In the genomic region with DNA sequence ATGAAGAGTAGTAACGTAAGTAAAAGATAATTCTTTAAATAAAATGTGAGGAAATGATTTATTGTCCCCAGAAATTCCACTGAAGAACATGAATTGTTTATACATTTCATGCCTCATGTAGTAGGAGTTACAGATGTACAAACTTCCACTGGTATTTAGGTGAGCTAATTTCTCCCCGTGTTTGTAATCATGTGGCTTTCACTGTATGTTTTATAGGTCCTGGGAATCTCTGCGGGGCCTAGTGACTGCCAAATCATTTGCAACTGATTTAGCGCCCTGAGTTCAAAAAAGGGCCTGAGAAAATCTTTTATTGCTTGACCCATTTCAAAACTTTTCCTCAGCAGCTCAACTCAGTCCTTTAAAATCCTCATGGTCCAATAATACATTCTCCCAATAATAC, we compare ENCODE assay signal across 22 cellular contexts. TPM values are rescaled to one million over a fixed set of nuclear protein-coding genes. Genes with fewer than 3 reads are reported as not detected.
"Had no signal": no experiment of that assay in that cellular context is flagged by ENCODE, and none has a peak within 500 bp of the region (broad histone marks: within the 10 kb centered on the region; RNA-seq: fewer than 3 reads in every experiment).

No MANE protein-coding gene starts in this region.

- H3K4me3 ChIP-seq: adrenal gland, hepatocyte, thyroid gland had no signal

- H3K27ac ChIP-seq: adrenal gland, hepatocyte, thyroid gland had no signal

- H3K9me3 Mint-ChIP-seq: activated T-cell treated with anti-CD3 and anti-CD28 coated beads, Interleukin-2, amount 50 U/mL, for 72 hours; natural killer cell treated with Interleukin-12 subunit alpha and Interleukin-12 subunit beta and Interleukin-15 and Interleukin-18, amount 100 ng/mL, for 72 hours; T-helper 1 cell treated with Interleukin-12 subunit alpha and Interleukin-12 subunit beta and Interleukin-4 antibody, amounts not matched to agents 30 μg/mL and 1 μg/mL, for 36 hours had no signal

- H3K9me3 ChIP-seq: adrenal gland, thyroid gland had no signal

- H2AFZ ChIP-seq: hepatocyte had no signal

- H3K36me3 Mint-ChIP-seq: natural killer cell treated with Interleukin-12 subunit alpha and Interleukin-12 subunit beta and Interleukin-15 and Interleukin-18, amount 100 ng/mL, for 72 hours had no signal

- H3K4me3 Mint-ChIP-seq: activated B cell treated with CpG ODN at 0.5 μM for 24 hours; T-helper 1 cell treated with Interleukin-12 subunit alpha and Interleukin-12 subunit beta and Interleukin-4 antibody, amounts not matched to agents 30 μg/mL and 1 μg/mL, for 36 hours had no signal

- H3K4me1 ChIP-seq: adrenal gland, thyroid gland had no signal

- H3K27me3 Mint-ChIP-seq: activated B cell treated with CpG ODN at 0.5 μM for 24 hours; natural killer cell treated with Interleukin-12 subunit alpha and Interleukin-12 subunit beta and Interleukin-15 and Interleukin-18, amount 100 ng/mL, for 72 hours; progenitor cell of endocrine pancreas had no signal

- H3K79me2 ChIP-seq: hepatocyte had no signal

- ATAC-seq: natural killer cell treated with Interleukin-12 subunit alpha and Interleukin-12 subunit beta and Interleukin-15 and Interleukin-18, amount 100 ng/mL, for 72 hours had no signal

- DNase-seq: activated B cell treated with CpG ODN at 0.5 μM for 24 hours; activated CD4-positive, alpha-beta T cell treated with anti-CD3 and anti-CD28 coated beads for 4 hours; activated CD4-positive, alpha-beta T cell treated with anti-CD3 and anti-CD28 coated beads, Interleukin-2, amount 50 U/mL, for 48 hours; activated effector memory CD4-positive, alpha-beta T cell treated with anti-CD3 and anti-CD28 coated beads, Interleukin-2, amount 50 U/mL, for 16 hours; activated naive CD4-positive, alpha-beta T cell treated with anti-CD3 and anti-CD28 coated beads, Interleukin-2, amount 50 U/mL, for 16 hours; activated T-cell treated with anti-CD3 and anti-CD28 coated beads, Interleukin-2, amount 50 U/mL, for 72 hours; adrenal gland; cerebellar nuclear complex; cortex of kidney; erythroblast; glutamatergic neuron; stimulated activated CD4-positive, alpha-beta T cell treated with anti-CD3 and anti-CD28 coated beads, Interleukin-4, amount 100 ng/mL, for 24 hours; stimulated activated naive CD4-positive, alpha-beta T cell treated with Interleukin-2 at 50 U/mL for 16 hours; substantia nigra; thyroid gland had no signal

- H3K4me2 ChIP-seq: hepatocyte had no signal

- H3K4me1 Mint-ChIP-seq: activated B cell treated with CpG ODN at 0.5 μM for 24 hours had no signal

- H3K36me3 ChIP-seq: adrenal gland, thyroid gland had no signal

- H3K27ac Mint-ChIP-seq: activated B cell treated with CpG ODN at 0.5 μM for 24 hours; activated T-cell treated with anti-CD3 and anti-CD28 coated beads, Interleukin-2, amount 50 U/mL, for 72 hours; progenitor cell of endocrine pancreas; T-helper 1 cell treated with Interleukin-12 subunit alpha and Interleukin-12 subunit beta and Interleukin-4 antibody, amounts not matched to agents 30 μg/mL and 1 μg/mL, for 36 hours had no signal

- H3K27me3 ChIP-seq: adrenal gland, hepatocyte, thyroid gland had no signal

RNA-seq across cellular contexts. Expression of gene FASLG, which starts 30.5 kb away (rescaled TPM):
- total RNA-seq: activated B cell treated with CpG ODN at 0.5 μM for 24 hours, bronchial epithelial cell, frontal cortex, hepatocyte, osteocyte, progenitor cell of endocrine pancreas had no signal
- polyA plus RNA-seq: hepatocyte had no signal
